Comparison of ENCODE assay signal across 20 cellular contexts in the genomic region with DNA sequence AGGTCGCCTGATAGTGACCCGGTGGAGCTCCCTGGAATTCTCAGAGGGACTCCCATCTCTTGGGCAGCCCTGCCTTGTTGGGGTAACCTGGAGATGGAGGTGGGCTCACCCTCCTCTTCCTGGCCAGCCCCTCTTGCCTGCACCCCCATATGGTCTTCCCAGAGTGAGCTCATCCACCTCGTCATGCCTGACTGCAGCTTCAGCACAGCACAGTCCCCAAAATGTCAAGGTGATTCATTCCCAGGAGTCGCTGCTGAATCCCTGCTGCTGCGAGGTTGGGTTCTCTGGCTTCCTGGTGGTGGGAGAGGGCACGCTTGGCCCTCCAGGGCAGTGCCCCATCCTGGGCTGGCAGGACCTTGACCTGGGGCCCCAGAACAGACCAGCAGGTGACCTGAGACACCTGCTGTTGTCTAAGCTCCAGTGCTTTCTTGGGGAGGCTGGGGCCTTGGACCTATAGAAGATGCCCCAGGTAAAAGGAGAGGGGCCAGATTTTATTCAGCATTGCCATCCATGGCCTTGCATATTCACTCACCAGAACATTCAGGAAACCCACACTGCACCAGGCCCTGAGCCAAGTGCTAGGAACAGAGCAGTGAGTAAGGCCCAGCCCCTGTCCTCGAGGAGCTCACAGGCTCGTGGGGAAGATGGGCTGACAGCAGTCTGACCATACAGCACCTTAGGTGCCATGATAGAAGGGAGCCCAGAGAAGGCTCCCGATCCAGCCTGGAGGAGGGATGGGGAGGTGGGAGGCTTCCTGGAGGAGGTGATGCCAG.
"Had no signal": no experiment of that assay in that cellular context is flagged by ENCODE, and none has a peak within 500 bp of the region (broad histone marks: within the 10 kb centered on the region; RNA-seq: fewer than 3 reads in every experiment).

No MANE protein-coding gene starts in this region.

- FAIRE-seq: keratinocyte had no signal

- H3K9ac ChIP-seq: parathyroid adenoma had no signal

- H3K9me3 ChIP-seq: neutrophil, tibial artery, uterus had no signal

- H3K4me1 Mint-ChIP-seq: activated naive CD4-positive, alpha-beta T cell treated with anti-CD3 and anti-CD28 coated beads, Interleukin-2, amount 10 ng/mL, durations not matched to agents 7 days and 5 days; naive B cell; stimulated activated naive B cell treated with anti-CD40 and anti-IgM and Interleukin-4, amounts not matched to agents 10 μg/mL and 1 μg/mL and 100 μg/mL, for 72 hours had no signal

- H3K4me1 ChIP-seq: gastroesophageal sphincter, left ventricle myocardium inferior, parathyroid adenoma, tibial artery, uterus had no signal

- H3K27me3 Mint-ChIP-seq: brain had no signal

- DNase-seq: activated CD4-positive, alpha-beta T cell treated with anti-CD3 and anti-CD28 coated beads for 1 hour; activated CD4-positive, alpha-beta T cell treated with anti-CD3 and anti-CD28 coated beads, Interleukin-2, amount 50 U/mL, for 4 hours; activated naive CD4-positive, alpha-beta T cell treated with anti-CD3 and anti-CD28 coated beads, Interleukin-2, amount 10 ng/mL, durations not matched to agents 7 days and 5 days; activated T-cell treated with anti-CD3 and anti-CD28 coated beads, Interleukin-2, amount 50 U/mL, for 1 hour; dermis blood vessel endothelial cell; left ventricle myocardium inferior; naive B cell; stimulated activated CD4-positive, alpha-beta T cell treated with anti-CD3 and anti-CD28 coated beads, Interleukin-2, amount 100 ng/mL, for 48 hours; stimulated activated naive B cell treated with anti-CD40 and anti-IgM and Interleukin-4, amounts not matched to agents 10 μg/mL and 1 μg/mL and 100 μg/mL, for 72 hours; T-helper 1 cell; T1000; tibial artery; uterus had no signal

- H3K4me3 Mint-ChIP-seq: activated naive CD4-positive, alpha-beta T cell treated with anti-CD3 and anti-CD28 coated beads, Interleukin-2, amount 10 ng/mL, durations not matched to agents 7 days and 5 days; brain; naive B cell; stimulated activated naive B cell treated with anti-CD40 and anti-IgM and Interleukin-4, amounts not matched to agents 10 μg/mL and 1 μg/mL and 100 μg/mL, for 72 hours had no signal

- H3K27ac ChIP-seq: epithelial cell of prostate, gastroesophageal sphincter, left ventricle myocardium inferior, neutrophil, parathyroid adenoma, tibial artery, uterus, VCaP had no signal

- H2AFZ ChIP-seq: parathyroid adenoma had no signal

- H3K27ac Mint-ChIP-seq: activated naive CD4-positive, alpha-beta T cell treated with anti-CD3 and anti-CD28 coated beads, Interleukin-2, amount 10 ng/mL, durations not matched to agents 7 days and 5 days; brain; stimulated activated naive B cell treated with anti-CD40 and anti-IgM and Interleukin-4, amounts not matched to agents 10 μg/mL and 1 μg/mL and 100 μg/mL, for 72 hours had no signal

- H3K36me3 Mint-ChIP-seq: activated naive CD4-positive, alpha-beta T cell treated with anti-CD3 and anti-CD28 coated beads, Interleukin-2, amount 10 ng/mL, durations not matched to agents 7 days and 5 days; naive B cell; stimulated activated naive B cell treated with anti-CD40 and anti-IgM and Interleukin-4, amounts not matched to agents 10 μg/mL and 1 μg/mL and 100 μg/mL, for 72 hours had no signal

- H3K36me3 ChIP-seq: gastroesophageal sphincter, left ventricle myocardium inferior, neutrophil, tibial artery, uterus had no signal

- H3K4me3 ChIP-seq: gastroesophageal sphincter, left ventricle myocardium inferior, tibial artery, uterus had no signal

- H3K27me3 ChIP-seq: uterus had no signal

- H3K79me2 ChIP-seq: parathyroid adenoma had no signal
